ENCODE assay signal across 17 cellular contexts in the genomic region with DNA sequence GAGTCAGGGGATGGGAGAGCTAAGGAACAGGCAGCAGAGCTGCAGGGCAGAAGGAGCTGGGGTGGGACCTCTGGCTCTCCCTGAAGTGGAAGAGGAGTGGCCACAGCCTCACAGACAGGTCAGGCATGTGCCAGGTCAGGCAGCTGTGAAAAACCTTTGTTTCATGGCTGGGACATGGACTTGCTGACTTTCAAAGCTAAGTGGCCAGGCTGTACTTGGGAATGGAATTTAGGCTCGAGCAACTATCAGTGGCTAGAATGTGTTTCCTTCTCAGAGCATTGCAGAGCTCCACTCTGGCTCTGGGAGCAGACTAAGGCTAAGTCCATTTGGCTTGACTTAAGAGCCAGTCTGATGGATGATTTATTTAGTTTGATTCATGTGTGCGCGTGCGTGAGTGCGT.
DNase-seq lines count a peak whose midpoint lies in the region; ATAC-seq and TF ChIP-seq lines count a peak whose summit lies in the region.
"Had no signal": no experiment of that assay in that cellular context is flagged by ENCODE, and none has a peak within 500 bp of the region (broad histone marks: within the 10 kb centered on the region; RNA-seq: fewer than 3 reads in every experiment).

No MANE protein-coding gene starts in this region.

- H3K4me1 ChIP-seq in cardiac muscle cell (ENCODE audit: low read depth) = peaks cover 13% of the 10 kb centered on the region
- H3K4me1 ChIP-seq: A549; BLaER1 treated with 17β-estradiol and CSF1 and Interleukin-3, amounts not matched to agents 10 nM and 100 nM; Caco-2 had no signal

- intact Hi-C loops in Right ventricle myocardium inferior (cut with DNase I) = no loop called here

- H3K27ac ChIP-seq in cardiac muscle cell = peak overlapping the region; percentile 12
- H3K27ac ChIP-seq: 22Rv1; A549; BLaER1 treated with 17β-estradiol and CSF1 and Interleukin-3, amounts not matched to agents 10 nM and 100 nM; C4-2B had no signal

- DNase-seq in NCI-H2107 (lab: John Stamatoyannopoulos, UW) = peak; percentile 47
- no peak for DNase-seq in NCI-H2107 treated with DMSO at 0.1 percent for 48 hours (lab: John Stamatoyannopoulos, UW; ENCODE audit: unreplicated experiment)
- DNase-seq in cardiac muscle cell (ENCODE audit: low read depth in 1 of 2, low spot score in 1 of 2) = peak in 1 of 2 donors; percentile 71
- DNase-seq in Right ventricle myocardium inferior (ENCODE audit: missing footprints) = no peak
- DNase-seq in islet precursor cell = peak; percentile 60
- DNase-seq in NCI-H2227 treated with DMSO at 0.1 percent for 48 hours (lab: John Stamatoyannopoulos, UW) = no peak
- DNase-seq in SK-N-DZ (ENCODE audit: low spot score) = no peak
- DNase-seq: AML-193; Caco-2; Calu3; CD4-positive, alpha-beta T cell; CD8-positive, alpha-beta T cell; GF-D8 had no signal

- no peaks in the 10 kb centered on the region for H3K27me3 ChIP-seq in cardiac muscle cell
- H3K27me3 ChIP-seq: BLaER1 treated with 17β-estradiol and CSF1 and Interleukin-3, amounts not matched to agents 10 nM and 100 nM had no signal

- H3K4me3 ChIP-seq in cardiac muscle cell = no peak overlapping the region
- H3K4me3 ChIP-seq: A549; BLaER1 treated with 17β-estradiol and CSF1 and Interleukin-3, amounts not matched to agents 10 nM and 100 nM had no signal

- ATAC-seq in Right ventricle myocardium inferior = no peak
- ATAC-seq: A549; CD8-positive, alpha-beta T cell had no signal

- no peaks in the 10 kb centered on the region for H3K9me3 ChIP-seq in cardiac muscle cell (ENCODE audit: low read depth)
- H3K9me3 ChIP-seq: A549; BLaER1 treated with 17β-estradiol and CSF1 and Interleukin-3, amounts not matched to agents 10 nM and 100 nM; Caco-2 had no signal

- no peaks in the 10 kb centered on the region for H3K36me3 ChIP-seq in cardiac muscle cell
- H3K36me3 ChIP-seq: BLaER1 treated with 17β-estradiol and CSF1 and Interleukin-3, amounts not matched to agents 10 nM and 100 nM had no signal

- no peak for TF ChIP-seq CTCF in cardiac muscle cell (IDR thresholded peaks at IDR 0.05; ENCODE audit: low read depth, low read length)

Comparison
In these comparisons a context has a peak if more than half of its experiments do, and no peak if none do; other contexts are left out.
1. DNase-seq: peak in NCI-H2107 (single experiment) and islet precursor cell (single experiment); none in NCI-H2107 treated with DMSO at 0.1 percent for 48 hours (single experiment), Right ventricle myocardium inferior (single experiment), NCI-H2227 treated with DMSO at 0.1 percent for 48 hours (single experiment) and SK-N-DZ (single experiment).